In genomic region chr1:35220976-35221375, GRCh38 we compare ENCODE assay signal across 1 cellular context.
TF ChIP-seq lines count a peak whose summit lies in the region.

No MANE protein-coding gene starts in this region.

TF ChIP-seq in SK-N-SH, 30 proteins besides CTCF, POLR2A, EP300 and RAD21 (continued from another document):
- TF ChIP-seq, protein P1, sequence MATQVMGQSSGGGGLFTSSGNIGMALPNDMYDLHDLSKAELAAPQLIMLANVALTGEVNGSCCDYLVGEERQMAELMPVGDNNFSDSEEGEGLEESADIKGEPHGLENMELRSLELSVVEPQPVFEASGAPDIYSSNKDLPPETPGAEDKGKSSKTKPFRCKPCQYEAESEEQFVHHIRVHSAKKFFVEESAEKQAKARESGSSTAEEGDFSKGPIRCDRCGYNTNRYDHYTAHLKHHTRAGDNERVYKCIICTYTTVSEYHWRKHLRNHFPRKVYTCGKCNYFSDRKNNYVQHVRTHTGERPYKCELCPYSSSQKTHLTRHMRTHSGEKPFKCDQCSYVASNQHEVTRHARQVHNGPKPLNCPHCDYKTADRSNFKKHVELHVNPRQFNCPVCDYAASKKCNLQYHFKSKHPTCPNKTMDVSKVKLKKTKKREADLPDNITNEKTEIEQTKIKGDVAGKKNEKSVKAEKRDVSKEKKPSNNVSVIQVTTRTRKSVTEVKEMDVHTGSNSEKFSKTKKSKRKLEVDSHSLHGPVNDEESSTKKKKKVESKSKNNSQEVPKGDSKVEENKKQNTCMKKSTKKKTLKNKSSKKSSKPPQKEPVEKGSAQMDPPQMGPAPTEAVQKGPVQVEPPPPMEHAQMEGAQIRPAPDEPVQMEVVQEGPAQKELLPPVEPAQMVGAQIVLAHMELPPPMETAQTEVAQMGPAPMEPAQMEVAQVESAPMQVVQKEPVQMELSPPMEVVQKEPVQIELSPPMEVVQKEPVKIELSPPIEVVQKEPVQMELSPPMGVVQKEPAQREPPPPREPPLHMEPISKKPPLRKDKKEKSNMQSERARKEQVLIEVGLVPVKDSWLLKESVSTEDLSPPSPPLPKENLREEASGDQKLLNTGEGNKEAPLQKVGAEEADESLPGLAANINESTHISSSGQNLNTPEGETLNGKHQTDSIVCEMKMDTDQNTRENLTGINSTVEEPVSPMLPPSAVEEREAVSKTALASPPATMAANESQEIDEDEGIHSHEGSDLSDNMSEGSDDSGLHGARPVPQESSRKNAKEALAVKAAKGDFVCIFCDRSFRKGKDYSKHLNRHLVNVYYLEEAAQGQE (IDR thresholded peaks at IDR 0.05; ENCODE audit: low read depth, low read length): no peak
- no peak for TF ChIP-seq MXI1 (IDR thresholded peaks at IDR 0.05; ENCODE audit: low read depth, low read length)
